ENCODE assay signal across 6 cellular contexts in the genomic region with DNA sequence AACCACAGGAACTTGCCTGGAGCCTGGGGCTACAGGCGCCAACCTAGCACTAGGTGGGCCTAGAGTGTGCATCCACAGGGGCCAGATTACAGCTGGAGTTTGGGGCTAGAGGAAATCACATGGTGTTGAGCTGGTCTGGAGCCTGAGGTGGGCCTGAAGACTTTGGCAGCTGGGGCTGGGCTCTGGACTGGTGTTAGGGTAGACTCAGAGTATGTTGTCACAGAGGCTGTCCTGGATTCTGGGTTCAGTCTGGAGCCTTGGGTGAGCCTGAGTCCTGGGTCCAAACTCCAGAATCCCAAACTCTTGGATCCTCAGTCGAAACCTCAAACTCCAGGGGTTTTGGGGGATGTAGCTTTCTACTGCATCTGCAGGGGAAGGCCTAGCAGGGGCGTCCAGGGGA.
"Had no signal": no experiment of that assay in that cellular context is flagged by ENCODE, and none has a peak within 500 bp of the region (broad histone marks: within the 10 kb centered on the region; RNA-seq: fewer than 3 reads in every experiment).

No MANE protein-coding gene starts in this region.

- DNase-seq: H9, HCEC 1CT, IMR-90, KG1 had no signal

- ATAC-seq: GM23338, K562 had no signal

- H3K4me1 Mint-ChIP-seq: GM23338, H9 had no signal

- H3K4me3 Mint-ChIP-seq: GM23338, H9 had no signal

- H3K9me3 Mint-ChIP-seq: GM23338, H9 had no signal

- H3K27ac Mint-ChIP-seq: GM23338, H9 had no signal
